In the genomic region with DNA sequence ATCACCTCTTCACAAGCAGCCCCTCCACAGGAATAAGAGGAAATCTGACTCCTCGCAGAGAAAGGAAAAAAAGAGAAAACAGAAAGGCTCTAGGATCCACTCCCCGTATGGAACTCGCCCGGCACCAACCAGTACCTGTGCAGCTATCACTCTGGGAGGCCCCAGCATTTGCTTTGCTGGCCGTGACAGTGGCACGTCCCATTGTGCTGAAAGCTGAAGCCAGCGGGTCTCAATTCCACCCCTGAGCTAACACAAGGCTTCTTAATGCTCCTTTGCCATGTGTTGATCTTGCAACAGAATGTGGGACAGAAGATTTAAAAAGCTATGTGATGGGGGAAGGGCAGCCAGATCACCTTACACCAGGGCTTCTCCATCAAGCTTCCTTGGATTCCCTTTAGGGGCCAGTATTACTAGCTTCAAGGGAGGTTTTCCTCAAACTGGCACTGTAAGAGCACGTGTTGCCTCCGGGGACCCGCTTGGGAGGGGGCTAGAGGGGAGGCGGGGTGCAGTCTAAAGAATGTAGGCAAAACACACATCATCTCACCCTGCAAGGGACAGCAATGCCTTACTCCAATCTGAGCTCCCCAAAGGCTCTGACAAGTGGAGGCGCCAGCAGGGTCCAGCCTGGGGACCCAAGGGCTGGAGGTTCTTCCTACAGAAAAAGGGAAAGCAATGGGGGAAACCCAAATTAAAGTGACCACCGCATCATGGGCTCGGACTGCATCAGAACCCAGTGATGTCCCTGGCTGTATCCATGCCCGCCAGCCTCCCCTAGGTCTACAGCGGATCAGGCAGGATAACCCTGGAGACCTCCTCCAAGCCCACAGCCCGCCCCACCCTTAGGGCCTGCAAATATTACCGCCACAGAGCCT, we compare ENCODE assay signal across 8 cellular contexts. TPM values are rescaled to one million over a fixed set of nuclear protein-coding genes. Genes with fewer than 3 reads are reported as not detected.
DNase-seq lines count a peak whose midpoint lies in the region; ATAC-seq and TF ChIP-seq lines count a peak whose summit lies in the region.

No MANE protein-coding gene starts in this region.

- 0 out of 2 replicates have a peak overlapping the region, but pooled peaks have one; percentile 25 for H4K5ac ChIP-seq in IMR-90 (ENCODE audit: low read depth, low read length)

- peak overlapping the region; percentile 82 for H3K4me2 ChIP-seq in IMR-90 (ENCODE audit: low read depth, low read length)

- TF ChIP-seq CTCF in IMR-90 (conservative IDR thresholded peaks at IDR 0.05; ENCODE audit: low read depth, low read length): no peak
- TF ChIP-seq CTCF in astrocyte of the cerebellum (IDR thresholded peaks at IDR 0.05; ENCODE audit: low read depth, low read length, missing control alignments): no peak
- TF ChIP-seq CTCF in spleen (IDR thresholded peaks at IDR 0.05 in 8 of 11, conservative IDR thresholded peaks at IDR 0.05 in 3 of 11): no peak

- peak overlapping the region; percentile 46 to 72; a peak in 2 of 4 replicates for H4K8ac ChIP-seq in IMR-90 (ENCODE audit: low read depth in 2 of 2, low read length in 2 of 2)

- H3K18ac ChIP-seq in IMR-90 (ENCODE audit: low read depth, low read length): peak overlapping the region; percentile 27; the same call in 1 of the 2 replicates

- dilution Hi-C loops in IMR-90 (cut with HindIII; ENCODE audit: low sequenced_read_pairs, unreplicated experiment): no loop called here

- intact Hi-C loops in IMR-90 (cut with micrococcal nuclease) (loop anchor here (2.0 to 10.0 kb wide), 5 partner anchors 54 to 1577 kb away; partner anchors contain the start of gene RASL11B), spleen (cut with DNase I; ENCODE audit: low total_unique reads) (loop anchor here (10.0 kb wide), 1 partner anchor 47 kb away; no protein-coding TSS in a partner anchor)

- peak overlapping the region; percentile 63 for H3K4ac ChIP-seq in IMR-90 (ENCODE audit: low read depth, low read length)

- H3K27me3 ChIP-seq in IMR-90 (ENCODE audit: control insufficient read depth, insufficient read depth, low read length) (no peaks in the 10 kb centered on the region), iPS-20b (ENCODE audit: insufficient read depth, low read length) (peaks cover 14% of the 10 kb centered on the region; the same call in 1 of the 2 replicates), spleen (replicated peaks in 1 of 7) (peaks cover 0 to 5% (median 0%) of the 10 kb centered on the region in 7 donors)

- H4K20me1 ChIP-seq in IMR-90 (ENCODE audit: insufficient read depth, low read length): peaks cover 25% of the 10 kb centered on the region; the same call in 1 of the 2 replicates

- H3K36me3 ChIP-seq in IMR-90 (ENCODE audit: control insufficient read depth, insufficient read depth, low read length): no peaks in the 10 kb centered on the region
- peaks cover 16% of the 10 kb centered on the region; the same call in 1 of the 2 replicates for H3K36me3 ChIP-seq in iPS-20b (ENCODE audit: insufficient read depth, low read depth, low read length)
- no peaks in the 10 kb centered on the region for H3K36me3 ChIP-seq in spleen

- DNase-seq in C1 segment of cervical spinal cord (lab: John Stamatoyannopoulos, UW) (peak in 9 of 14 donors; percentile 5 to 80 (median 32)), IMR-90 (peak; percentile 69), astrocyte of the cerebellum (ENCODE audit: low read depth) (no peak), spleen (no peak), SHP77 treated with DMSO at 0.1 percent for 48 hours (lab: John Stamatoyannopoulos, UW) (no peak)
- DNase-seq in stimulated activated naive CD4-positive, alpha-beta T cell (lab: John Stamatoyannopoulos, UW): no peak

- peak overlapping the region; percentile 51 for H4K91ac ChIP-seq in IMR-90 (ENCODE audit: insufficient read depth, low read depth, low read length)

- H3K9me3 ChIP-seq in IMR-90 (ENCODE audit: control insufficient read depth, insufficient read depth, low read length) (no peaks in the 10 kb centered on the region; the same call in 1 of the 2 replicates), iPS-20b (ENCODE audit: insufficient read depth, low read depth, low read length) (no peaks in the 10 kb centered on the region), spleen (no peaks in the 10 kb centered on the region)

- peaks cover 8% of the 10 kb centered on the region for H3K9me1 ChIP-seq in IMR-90 (ENCODE audit: insufficient read depth, low read length)

- 0 out of 2 replicates have a peak overlapping the region, but pooled peaks have one; percentile 18 for H2BK20ac ChIP-seq in IMR-90 (ENCODE audit: low read depth, low read length)

- peaks cover 20 to 55% of the 10 kb centered on the region in 2 experiments for H3K79me1 ChIP-seq in IMR-90 (ENCODE audit: low read depth in 1 of 2, low read length in 2 of 2)

- BruUV-seq in IMR-90 (replicated peaks; lab: Mats Ljungman, UMichigan): no TSS peak

- H2BK15ac ChIP-seq in IMR-90 (ENCODE audit: low read depth, low read length): no peak overlapping the region

- H3K27ac ChIP-seq in IMR-90 (ENCODE audit: insufficient read depth, low read length) (peak overlapping the region; percentile 99), iPS-20b (ENCODE audit: low read length) (peak overlapping the region; percentile 66), spleen (peak overlapping the region in 1 of 8 donors; percentile 92)

- 11% methylated on average over 1 of the region's 18 CpGs; no CpG with 5 or more reads in 1 of the 2 experiments for WGBS in IMR-90 (ENCODE audit: extremely low coverage in 2 of 2, insufficient read length in 1 of 2), 2 experiments
- 80 to 85% (median 82%) methylated on average over 18 of the region's 18 CpGs for WGBS in spleen, 5 donors

- H3K4me1 ChIP-seq in IMR-90 (ENCODE audit: control insufficient read depth, insufficient read depth, low read length): peaks cover 6% of the 10 kb centered on the region
- H3K4me1 ChIP-seq in iPS-20b (ENCODE audit: insufficient read depth, low read length): peaks cover 10% of the 10 kb centered on the region; the same call in 1 of the 2 replicates
- peaks cover 6 to 48% (median 24%) of the 10 kb centered on the region in 6 donors for H3K4me1 ChIP-seq in spleen

- H3K9ac ChIP-seq in IMR-90 (ENCODE audit: low read depth, low read length) (peak overlapping the region; percentile 100), iPS-20b (ENCODE audit: low read depth, low read length) (peak overlapping the region; percentile 77; the same call in 1 of the 2 replicates)

- peak overlapping the region; percentile 99 for H3K4me3 ChIP-seq in IMR-90 (ENCODE audit: insufficient read depth, low read depth, low read length)
- peak overlapping the region; percentile 73 for H3K4me3 ChIP-seq in astrocyte of the cerebellum (ENCODE audit: low read depth, low read length)
- H3K4me3 ChIP-seq in iPS-20b (ENCODE audit: low read length): peak overlapping the region; percentile 78
- peak overlapping the region; percentile 62 to 93 (median 78) for H3K4me3 ChIP-seq in spleen

- H2AK9ac ChIP-seq in IMR-90 (replicated peaks; ENCODE audit: low read depth, low read length, poor library complexity): peak overlapping the region; percentile 28

- ATAC-seq in IMR-90 (ENCODE audit: low read depth): peak; percentile 9
- no peak for ATAC-seq in GM21390 (IDR thresholded peaks at IDR 0.05; ENCODE audit: unreplicated experiment)

- TF ChIP-seq POLR2A in IMR-90 (IDR thresholded peaks at IDR 0.05; ENCODE audit: low read depth, low read length): no peak
- no peak for TF ChIP-seq POLR2A in spleen (IDR thresholded peaks at IDR 0.05)

- H2BK120ac ChIP-seq in IMR-90 (ENCODE audit: low read depth, low read length): no peak overlapping the region

- peak overlapping the region; percentile 55 for H2AFZ ChIP-seq in IMR-90 (replicated peaks; ENCODE audit: low read length, poor library complexity)

- H3K23ac ChIP-seq in IMR-90 (ENCODE audit: low read depth, low read length): peak overlapping the region; percentile 70

- TF ChIP-seq RAD21 in IMR-90 (IDR thresholded peaks at IDR 0.05; ENCODE audit: low read length): no peak

- POLR2A ChIA-PET in IMR-90 (lab: Charles Lee; ENCODE audit: unreplicated experiment): interaction anchor here (0.6 kb wide), 2 partner anchors 153 to 282 kb away, joined by 3 to 5 read pairs; no protein-coding TSS in a partner anchor

- CTCF ChIA-PET in IMR-90 (lab: Yijun Ruan, JAX): interaction anchor here (0.9 to 1.2 kb wide), 4 partner anchors 11 to 112 kb away, joined by 3 to 5 read pairs (median 4); no protein-coding TSS in a partner anchor

- peak overlapping the region; percentile 75 for H3K14ac ChIP-seq in IMR-90 (replicated peaks; ENCODE audit: low read depth, low read length)

- peak overlapping the region; percentile 50; the same call in 1 of the 2 replicates for H3K56ac ChIP-seq in IMR-90 (ENCODE audit: extremely low read depth, insufficient read depth, low read length)

- in situ Hi-C loops in IMR-90 (cut with MboI; ENCODE audit: low sequenced_read_pairs) (loop anchor here (5.0 kb wide), 1 partner anchor 54 kb away; no protein-coding TSS in a partner anchor), astrocyte of the cerebellum (cut with HindIII; ENCODE audit: low sequenced_read_pairs) (no loop called here)

- no peak overlapping the region for H2BK5ac ChIP-seq in IMR-90 (ENCODE audit: low read depth, low read length, poor library complexity, severe bottlenecking)

- H2AK5ac ChIP-seq in IMR-90 (ENCODE audit: low read depth, low read length): peak overlapping the region; percentile 51

TF ChIP-seq in IMR-90, 13 proteins besides CTCF, POLR2A, EP300 and RAD21:
- peak; percentile 24; the same call in 1 of the 2 replicates for TF ChIP-seq MXI1 (IDR thresholded peaks at IDR 0.05; ENCODE audit: borderline replicate concordance, low read depth, low read length)
- TF ChIP-seq RFX5 (IDR thresholded peaks at IDR 0.05; ENCODE audit: low read depth, low read length): no peak
- TF ChIP-seq CEBPB (IDR thresholded peaks at IDR 0.05; ENCODE audit: low read depth, low read length): 0 out of 2 replicates have a peak, but pooled peaks have one; percentile 9
- TF ChIP-seq BHLHE40 (IDR thresholded peaks at IDR 0.05; ENCODE audit: low read depth, low read length): no peak

RNA-seq across cellular contexts. Expression of gene USP46, which starts 1.2 kb away (rescaled TPM):
- total RNA-seq in IMR-90 (2012; rRNA removed): 15.4 and 20.3 TPM in 2 replicates
- 6.0 and 9.3 TPM in 2 replicates for polyA plus RNA-seq in IMR-90 (2012; rRNA removed)
- polyA plus RNA-seq in IMR-90 (2012; cell fraction: cytosol; rRNA removed): 1.5 and 2.0 TPM in 2 replicates
- 1.7 and 8.4 TPM in 2 replicates for polyA plus RNA-seq in IMR-90 (2012; cell fraction: nucleus; rRNA removed; ENCODE audit: low replicate concordance)
- 10 to 100 TPM in 5 of 7 donors, 1 to 10 TPM in 2; 6.5 to 17.1 (median 10.9) TPM for total RNA-seq in spleen
- polyA plus RNA-seq in spleen: 1 to 10 TPM; 1.2 to 2.3 (median 1.5) TPM

Comparison
In these comparisons a context has a peak if more than half of its experiments do, and no peak if none do; other contexts are left out.
1. DNase-seq: peak in C1 segment of cervical spinal cord (9 of 14) and IMR-90 (single experiment); none in astrocyte of the cerebellum (single experiment), spleen (single experiment), stimulated activated naive CD4-positive, alpha-beta T cell (0 of 6) and SHP77 treated with DMSO at 0.1 percent for 48 hours (single experiment).
2. Peak in every context shown above with its lines, with median percentiles within 50 percentile points of each other: H3K4me3 ChIP-seq.